9 cellular contexts compared by ENCODE assay signal in genomic region chr9:5303840-5304795, GRCh38. TPM values are rescaled to one million over a fixed set of nuclear protein-coding genes. Genes with fewer than 3 reads are reported as not detected.
DNase-seq lines count a peak whose midpoint lies in the region; ATAC-seq, FAIRE-seq and TF ChIP-seq lines count a peak whose summit lies in the region.
"Not testable (repeated sequence)": the region's sequence is repeated elsewhere in the genome, so short reads cannot be mapped to it uniquely, and the experiment has no call there.
"Had no signal": no experiment of that assay in that cellular context is flagged by ENCODE, and none has a peak within 500 bp of the region (broad histone marks: within the 10 kb centered on the region; RNA-seq: fewer than 3 reads in every experiment).

Gene RLN2 (minus strand): TSS chr9:5304716. CDS start chr9:5304580, 136 bp downstream.

- not testable (repeated sequence) for TF ChIP-seq CTCF in KMS-11 (conservative IDR thresholded peaks at IDR 0.05; ENCODE audit: low read depth, low read length); lower lobe of right lung (IDR thresholded peaks at IDR 0.05)

- FAIRE-seq in colon (lab: Jason Lieb, UNC) = peak; percentile 89

- not testable (repeated sequence) for H4K20me1 ChIP-seq in KMS-11 (ENCODE audit: insufficient read depth)

- H3K27me3 ChIP-seq in KMS-11 (ENCODE audit: insufficient read depth, low read depth); lower lobe of right lung (ENCODE audit: low read depth): not testable (repeated sequence)

- H3K4me3 ChIP-seq in KMS-11 (IDR thresholded peaks at IDR 0.05; ENCODE audit: insufficient read depth, low read depth, low read length); lower lobe of right lung: not testable (repeated sequence)

- peak within 1 kb of the TSS; percentile 49 for H3K4me3 Mint-ChIP-seq in activated CD4-positive, alpha-beta T cell treated with anti-CD3 and anti-CD28 coated beads, Interleukin-2, amount 10 ng/mL, durations not matched to agents 7 days and 5 days
- H3K4me3 Mint-ChIP-seq in stimulated activated naive CD8-positive, alpha-beta T cell treated with anti-CD3 and anti-CD28 coated beads, Interleukin-15, amount 100 ng/mL, for 72 hours = peak within 1 kb of the TSS; percentile 62 to 67

- H2AFZ ChIP-seq in KMS-11 (ENCODE audit: low read depth) = peak within 1 kb of the TSS; percentile 14; the same call in 1 of the 2 replicates

- H3K9me3 ChIP-seq in lower lobe of right lung = not testable (repeated sequence)

- H3K36me3 ChIP-seq in KMS-11 (ENCODE audit: insufficient read depth); lower lobe of right lung: not testable (repeated sequence)

- H3K9me3 Mint-ChIP-seq in activated CD4-positive, alpha-beta T cell treated with anti-CD3 and anti-CD28 coated beads, Interleukin-2, amount 10 ng/mL, durations not matched to agents 7 days and 5 days; stimulated activated naive CD8-positive, alpha-beta T cell treated with anti-CD3 and anti-CD28 coated beads, Interleukin-15, amount 100 ng/mL, for 72 hours: not testable (repeated sequence)

- H3K9ac ChIP-seq in KMS-11 = not testable (repeated sequence)

- H3K4me1 ChIP-seq in KMS-11 (ENCODE audit: low read depth, poor library complexity, severe bottlenecking); lower lobe of right lung: not testable (repeated sequence)

- ATAC-seq in GM18498 (IDR thresholded peaks at IDR 0.05; ENCODE audit: unreplicated experiment) = peak; percentile 100
- peak; percentile 99 for ATAC-seq in GM21390 (IDR thresholded peaks at IDR 0.05; ENCODE audit: unreplicated experiment)
- peak; percentile 99 for ATAC-seq in HG02981 (IDR thresholded peaks at IDR 0.05; ENCODE audit: unreplicated experiment)
- peak; percentile 99 to 100 for ATAC-seq in lower lobe of right lung
- ATAC-seq in stimulated activated naive CD8-positive, alpha-beta T cell treated with anti-CD3 and anti-CD28 coated beads, Interleukin-15, amount 100 ng/mL, for 72 hours = peak; percentile 98

- not testable (repeated sequence) for H3K27me3 Mint-ChIP-seq in activated CD4-positive, alpha-beta T cell treated with anti-CD3 and anti-CD28 coated beads, Interleukin-2, amount 10 ng/mL, durations not matched to agents 7 days and 5 days; stimulated activated naive CD8-positive, alpha-beta T cell treated with anti-CD3 and anti-CD28 coated beads, Interleukin-15, amount 100 ng/mL, for 72 hours

- H3K27ac Mint-ChIP-seq in activated CD4-positive, alpha-beta T cell treated with anti-CD3 and anti-CD28 coated beads, Interleukin-2, amount 10 ng/mL, durations not matched to agents 7 days and 5 days = peak within 1 kb of the TSS; percentile 43
- peak within 1 kb of the TSS in 1 of 2 donors; percentile 60 for H3K27ac Mint-ChIP-seq in stimulated activated naive CD8-positive, alpha-beta T cell treated with anti-CD3 and anti-CD28 coated beads, Interleukin-15, amount 100 ng/mL, for 72 hours

- intact Hi-C loops in lower lobe of right lung (cut with DNase I) = not testable (repeated sequence)

- H3K27ac ChIP-seq in KMS-11, lower lobe of right lung: not testable (repeated sequence)

- POLR2A ChIA-PET in activated CD4-positive, alpha-beta T cell treated with anti-CD3 and anti-CD28 coated beads, Interleukin-2, amount 10 ng/mL, durations not matched to agents 7 days and 5 days (lab: Charles Lee) = not testable (repeated sequence)

- H3K4me2 ChIP-seq in KMS-11 = not testable (repeated sequence)

- not testable (repeated sequence) for DNase-seq in activated CD4-positive, alpha-beta T cell treated with anti-CD3 and anti-CD28 coated beads, Interleukin-2, amount 10 ng/mL, durations not matched to agents 7 days and 5 days; lower lobe of right lung
- peak; percentile 16 to 23 for DNase-seq in stimulated activated naive CD8-positive, alpha-beta T cell treated with anti-CD3 and anti-CD28 coated beads, Interleukin-15, amount 100 ng/mL, for 72 hours

- H3K4me1 Mint-ChIP-seq in activated CD4-positive, alpha-beta T cell treated with anti-CD3 and anti-CD28 coated beads, Interleukin-2, amount 10 ng/mL, durations not matched to agents 7 days and 5 days = peaks cover 35% of the 10 kb centered on the region
- H3K4me1 Mint-ChIP-seq in stimulated activated naive CD8-positive, alpha-beta T cell treated with anti-CD3 and anti-CD28 coated beads, Interleukin-15, amount 100 ng/mL, for 72 hours = peaks cover 27% of the 10 kb centered on the region

- not testable (repeated sequence) for H3K36me3 Mint-ChIP-seq in activated CD4-positive, alpha-beta T cell treated with anti-CD3 and anti-CD28 coated beads, Interleukin-2, amount 10 ng/mL, durations not matched to agents 7 days and 5 days (ENCODE audit: low read depth)

- not testable (repeated sequence) for H3K79me2 ChIP-seq in KMS-11 (ENCODE audit: insufficient read depth, low read depth)

- CTCF ChIA-PET in activated CD4-positive, alpha-beta T cell treated with anti-CD3 and anti-CD28 coated beads, Interleukin-2, amount 10 ng/mL, durations not matched to agents 7 days and 5 days (lab: Charles Lee) = interaction anchor here (1.1 kb wide), 1 partner anchor 11 kb away, joined by 5 read pairs; no protein-coding TSS in a partner anchor

RNA-seq across cellular contexts. Expression of gene RLN2, which starts in this region (rescaled TPM):
- 1 to 10 TPM; 2.0 to 2.3 TPM for total RNA-seq in activated CD4-positive, alpha-beta T cell treated with anti-CD3 and anti-CD28 coated beads, Interleukin-2, amount 10 ng/mL, durations not matched to agents 7 days and 5 days
- 1.3 TPM for total RNA-seq in lower lobe of right lung
- total RNA-seq: urinary bladder had no signal
